In genomic region chr2:53600835-53601234, GRCh38 we compare ENCODE assay signal across 14 cellular contexts.
DNase-seq lines count a peak whose midpoint lies in the region; ATAC-seq and TF ChIP-seq lines count a peak whose summit lies in the region.
"Had no signal": no experiment of that assay in that cellular context is flagged by ENCODE, and none has a peak within 500 bp of the region (broad histone marks: within the 10 kb centered on the region; RNA-seq: fewer than 3 reads in every experiment).

No MANE protein-coding gene starts in this region.

- H3K27ac ChIP-seq in lung (ENCODE audit: low read depth in 1 of 2, low read length in 1 of 2) = no peak overlapping the region
- H3K27ac ChIP-seq: psoas muscle, SJSA1 had no signal

- peak; percentile 66 for ATAC-seq in lung (ENCODE audit: insufficient read depth, low FRiP score)
- ATAC-seq: CD8-positive, alpha-beta T cell; psoas muscle had no signal

- peak; percentile 27 for DNase-seq in Daoy (ENCODE audit: low read depth)
- DNase-seq in NCI-H2081 treated with DMSO at 0.1 percent for 48 hours (lab: John Stamatoyannopoulos, UW) = peak; percentile 14
- peak; percentile 41 for DNase-seq in SW480 (ENCODE audit: low spot score)
- DNase-seq in lung (ENCODE audit: low spot score) = no peak
- DNase-seq in COR-L47 (lab: John Stamatoyannopoulos, UW) = no peak
- no peak for DNase-seq in ACHN
- DNase-seq in ureter (ENCODE audit: low spot score) = no peak
- no peak for DNase-seq in activated T-cell treated with anti-CD3 and anti-CD28 coated beads, Interleukin-2, amount 50 U/mL, for 48 hours
- DNase-seq: activated B cell treated with CpG ODN at 0.5 μM for 24 hours; activated T-cell treated with anti-CD3 and anti-CD28 coated beads, Interleukin-2, amount 50 U/mL, for 24 hours; CD8-positive, alpha-beta T cell; NCI-H1930; psoas muscle had no signal

- no peaks in the 10 kb centered on the region for H3K4me1 ChIP-seq in lung (ENCODE audit: control insufficient read depth in 2 of 2, insufficient read depth in 2 of 2, low read length in 2 of 2)
- H3K4me1 ChIP-seq: psoas muscle, SJSA1 had no signal

- no peaks in the 10 kb centered on the region for H3K36me3 ChIP-seq in lung (ENCODE audit: control insufficient read depth in 2 of 2, insufficient read depth in 2 of 2, low read length in 2 of 2)
- H3K36me3 ChIP-seq: SJSA1 had no signal

- in situ Hi-C loops in ACHN (cut with HindIII; ENCODE audit: low pct_ligation_motif_present, low pct_unique_long_range_greater_than_20kb, low sequenced_read_pairs) = no loop called here

- TF ChIP-seq CTCF in lung (IDR thresholded peaks at IDR 0.05; ENCODE audit: control extremely low read depth, extremely low read depth) = no peak

- H3K27me3 ChIP-seq in lung (ENCODE audit: control insufficient read depth, insufficient read depth) = no peaks in the 10 kb centered on the region
- H3K27me3 ChIP-seq: SJSA1 had no signal

- no peak overlapping the region for H3K4me3 ChIP-seq in lung
- H3K4me3 ChIP-seq: psoas muscle, SJSA1 had no signal

- no peaks in the 10 kb centered on the region for H3K9me3 ChIP-seq in lung (ENCODE audit: control insufficient read depth in 2 of 2, insufficient read depth in 1 of 2, low read length in 1 of 2)
- H3K9me3 ChIP-seq: psoas muscle, SJSA1 had no signal

- WGBS in lung, 2 donors = 64 to 76% methylated on average over 3 of the region's 3 CpGs

Comparison
In these comparisons a context has a peak if more than half of its experiments do, and no peak if none do; other contexts are left out.
1. DNase-seq: peak in Daoy (single experiment), NCI-H2081 treated with DMSO at 0.1 percent for 48 hours (single experiment) and SW480 (single experiment); none in lung (single experiment), COR-L47 (single experiment), ACHN (single experiment), ureter (single experiment) and activated T-cell treated with anti-CD3 and anti-CD28 coated beads, Interleukin-2, amount 50 U/mL, for 48 hours (0 of 2).